ENCODE assay signal across 1 cellular context in genomic region chr10:24469993-24470392, GRCh38.
A peak's percentile ranks its signal among the peaks of the same experiment; 100 is the strongest.
TF ChIP-seq lines count a peak whose summit lies in the region.

No MANE protein-coding gene starts in this region.

TF ChIP-seq in HEK293, 187 proteins besides CTCF, POLR2A, EP300 and RAD21 (continued from another document):
- TF ChIP-seq HOXD13 (CRISPR knock-in tag; IDR thresholded peaks at IDR 0.05; ENCODE audit: borderline replicate concordance) (no peak), ZBTB20 (tag by site-specific recombination; IDR thresholded peaks at IDR 0.05) (peak; percentile 87), OVOL3 (tag by site-specific recombination; IDR thresholded peaks at IDR 0.05) (0 out of 2 replicates have a peak, but pooled peaks have one; percentile 34), ZNF221 (tag by site-specific recombination; IDR thresholded peaks at IDR 0.05; ENCODE audit: borderline replicate concordance) (no peak), ZNF707 (tag by site-specific recombination; IDR thresholded peaks at IDR 0.05) (no peak), ZNF2 (tag by site-specific recombination; IDR thresholded peaks at IDR 0.05) (peak; percentile 56), KLF16 (tag by site-specific recombination; IDR thresholded peaks at IDR 0.05) (no peak), ZSCAN5A (tag by site-specific recombination; IDR thresholded peaks at IDR 0.05) (no peak), ZNF692 (tag by site-specific recombination; IDR thresholded peaks at IDR 0.05) (no peak), ZNF132 (tag by site-specific recombination; IDR thresholded peaks at IDR 0.05; ENCODE audit: borderline replicate concordance) (no peak), ZNF600 (tag by site-specific recombination; IDR thresholded peaks at IDR 0.05) (peak; percentile 46; the same call in 1 of the 2 replicates), ZNF660 (tag by site-specific recombination; IDR thresholded peaks at IDR 0.05) (no peak), ZEB2 (tag by site-specific recombination; IDR thresholded peaks at IDR 0.05) (no peak), GLIS1 (tag by site-specific recombination; IDR thresholded peaks at IDR 0.05) (peak; percentile 56; the same call in 1 of the 2 replicates), ZNF837 (tag by site-specific recombination; IDR thresholded peaks at IDR 0.05) (no peak), PRDM10 (tag by site-specific recombination; IDR thresholded peaks at IDR 0.05) (no peak), ZNF561 (tag by site-specific recombination; IDR thresholded peaks at IDR 0.05; ENCODE audit: borderline replicate concordance) (peak; percentile 65; the same call in 1 of the 2 replicates), ZNF623 (tag by site-specific recombination; IDR thresholded peaks at IDR 0.05) (no peak), ZNF610 (tag by site-specific recombination; IDR thresholded peaks at IDR 0.05; ENCODE audit: borderline replicate concordance) (peak; percentile 65; the same call in 1 of the 2 replicates), FEZF1 (tag by site-specific recombination; IDR thresholded peaks at IDR 0.05) (peak; percentile 78), ZNF48 (tag by site-specific recombination; IDR thresholded peaks at IDR 0.05) (no peak), ZNF146 (tag by site-specific recombination; IDR thresholded peaks at IDR 0.05) (no peak)
- TF ChIP-seq, protein P1, sequence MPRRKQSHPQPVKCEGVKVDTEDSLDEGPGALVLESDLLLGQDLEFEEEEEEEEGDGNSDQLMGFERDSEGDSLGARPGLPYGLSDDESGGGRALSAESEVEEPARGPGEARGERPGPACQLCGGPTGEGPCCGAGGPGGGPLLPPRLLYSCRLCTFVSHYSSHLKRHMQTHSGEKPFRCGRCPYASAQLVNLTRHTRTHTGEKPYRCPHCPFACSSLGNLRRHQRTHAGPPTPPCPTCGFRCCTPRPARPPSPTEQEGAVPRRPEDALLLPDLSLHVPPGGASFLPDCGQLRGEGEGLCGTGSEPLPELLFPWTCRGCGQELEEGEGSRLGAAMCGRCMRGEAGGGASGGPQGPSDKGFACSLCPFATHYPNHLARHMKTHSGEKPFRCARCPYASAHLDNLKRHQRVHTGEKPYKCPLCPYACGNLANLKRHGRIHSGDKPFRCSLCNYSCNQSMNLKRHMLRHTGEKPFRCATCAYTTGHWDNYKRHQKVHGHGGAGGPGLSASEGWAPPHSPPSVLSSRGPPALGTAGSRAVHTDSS (tag by site-specific recombination; IDR thresholded peaks at IDR 0.05) = no peak
- TF ChIP-seq, protein P2, sequence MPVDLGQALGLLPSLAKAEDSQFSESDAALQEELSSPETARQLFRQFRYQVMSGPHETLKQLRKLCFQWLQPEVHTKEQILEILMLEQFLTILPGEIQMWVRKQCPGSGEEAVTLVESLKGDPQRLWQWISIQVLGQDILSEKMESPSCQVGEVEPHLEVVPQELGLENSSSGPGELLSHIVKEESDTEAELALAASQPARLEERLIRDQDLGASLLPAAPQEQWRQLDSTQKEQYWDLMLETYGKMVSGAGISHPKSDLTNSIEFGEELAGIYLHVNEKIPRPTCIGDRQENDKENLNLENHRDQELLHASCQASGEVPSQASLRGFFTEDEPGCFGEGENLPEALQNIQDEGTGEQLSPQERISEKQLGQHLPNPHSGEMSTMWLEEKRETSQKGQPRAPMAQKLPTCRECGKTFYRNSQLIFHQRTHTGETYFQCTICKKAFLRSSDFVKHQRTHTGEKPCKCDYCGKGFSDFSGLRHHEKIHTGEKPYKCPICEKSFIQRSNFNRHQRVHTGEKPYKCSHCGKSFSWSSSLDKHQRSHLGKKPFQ (tag by site-specific recombination; IDR thresholded peaks at IDR 0.05) = 0 out of 2 replicates have a peak, but pooled peaks have one; percentile 30
- TF ChIP-seq, protein P3, sequence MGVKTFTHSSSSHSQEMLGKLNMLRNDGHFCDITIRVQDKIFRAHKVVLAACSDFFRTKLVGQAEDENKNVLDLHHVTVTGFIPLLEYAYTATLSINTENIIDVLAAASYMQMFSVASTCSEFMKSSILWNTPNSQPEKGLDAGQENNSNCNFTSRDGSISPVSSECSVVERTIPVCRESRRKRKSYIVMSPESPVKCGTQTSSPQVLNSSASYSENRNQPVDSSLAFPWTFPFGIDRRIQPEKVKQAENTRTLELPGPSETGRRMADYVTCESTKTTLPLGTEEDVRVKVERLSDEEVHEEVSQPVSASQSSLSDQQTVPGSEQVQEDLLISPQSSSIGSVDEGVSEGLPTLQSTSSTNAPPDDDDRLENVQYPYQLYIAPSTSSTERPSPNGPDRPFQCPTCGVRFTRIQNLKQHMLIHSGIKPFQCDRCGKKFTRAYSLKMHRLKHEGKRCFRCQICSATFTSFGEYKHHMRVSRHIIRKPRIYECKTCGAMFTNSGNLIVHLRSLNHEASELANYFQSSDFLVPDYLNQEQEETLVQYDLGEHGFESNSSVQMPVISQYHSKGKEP (tag by site-specific recombination; IDR thresholded peaks at IDR 0.05) = peak; percentile 65; the same call in 1 of the 2 replicates
- TF ChIP-seq, protein P4, sequence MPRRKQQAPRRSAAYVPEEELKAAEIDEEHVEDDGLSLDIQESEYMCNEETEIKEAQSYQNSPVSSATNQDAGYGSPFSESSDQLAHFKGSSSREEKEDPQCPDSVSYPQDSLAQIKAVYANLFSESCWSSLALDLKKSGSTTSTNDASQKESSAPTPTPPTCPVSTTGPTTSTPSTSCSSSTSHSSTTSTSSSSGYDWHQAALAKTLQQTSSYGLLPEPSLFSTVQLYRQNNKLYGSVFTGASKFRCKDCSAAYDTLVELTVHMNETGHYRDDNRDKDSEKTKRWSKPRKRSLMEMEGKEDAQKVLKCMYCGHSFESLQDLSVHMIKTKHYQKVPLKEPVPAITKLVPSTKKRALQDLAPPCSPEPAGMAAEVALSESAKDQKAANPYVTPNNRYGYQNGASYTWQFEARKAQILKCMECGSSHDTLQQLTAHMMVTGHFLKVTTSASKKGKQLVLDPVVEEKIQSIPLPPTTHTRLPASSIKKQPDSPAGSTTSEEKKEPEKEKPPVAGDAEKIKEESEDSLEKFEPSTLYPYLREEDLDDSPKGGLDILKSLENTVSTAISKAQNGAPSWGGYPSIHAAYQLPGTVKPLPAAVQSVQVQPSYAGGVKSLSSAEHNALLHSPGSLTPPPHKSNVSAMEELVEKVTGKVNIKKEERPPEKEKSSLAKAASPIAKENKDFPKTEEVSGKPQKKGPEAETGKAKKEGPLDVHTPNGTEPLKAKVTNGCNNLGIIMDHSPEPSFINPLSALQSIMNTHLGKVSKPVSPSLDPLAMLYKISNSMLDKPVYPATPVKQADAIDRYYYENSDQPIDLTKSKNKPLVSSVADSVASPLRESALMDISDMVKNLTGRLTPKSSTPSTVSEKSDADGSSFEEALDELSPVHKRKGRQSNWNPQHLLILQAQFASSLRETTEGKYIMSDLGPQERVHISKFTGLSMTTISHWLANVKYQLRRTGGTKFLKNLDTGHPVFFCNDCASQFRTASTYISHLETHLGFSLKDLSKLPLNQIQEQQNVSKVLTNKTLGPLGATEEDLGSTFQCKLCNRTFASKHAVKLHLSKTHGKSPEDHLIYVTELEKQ (tag by site-specific recombination; IDR thresholded peaks at IDR 0.05; ENCODE audit: borderline replicate concordance) = peak; percentile 61; the same call in 1 of the 2 replicates
- TF ChIP-seq, protein P5, sequence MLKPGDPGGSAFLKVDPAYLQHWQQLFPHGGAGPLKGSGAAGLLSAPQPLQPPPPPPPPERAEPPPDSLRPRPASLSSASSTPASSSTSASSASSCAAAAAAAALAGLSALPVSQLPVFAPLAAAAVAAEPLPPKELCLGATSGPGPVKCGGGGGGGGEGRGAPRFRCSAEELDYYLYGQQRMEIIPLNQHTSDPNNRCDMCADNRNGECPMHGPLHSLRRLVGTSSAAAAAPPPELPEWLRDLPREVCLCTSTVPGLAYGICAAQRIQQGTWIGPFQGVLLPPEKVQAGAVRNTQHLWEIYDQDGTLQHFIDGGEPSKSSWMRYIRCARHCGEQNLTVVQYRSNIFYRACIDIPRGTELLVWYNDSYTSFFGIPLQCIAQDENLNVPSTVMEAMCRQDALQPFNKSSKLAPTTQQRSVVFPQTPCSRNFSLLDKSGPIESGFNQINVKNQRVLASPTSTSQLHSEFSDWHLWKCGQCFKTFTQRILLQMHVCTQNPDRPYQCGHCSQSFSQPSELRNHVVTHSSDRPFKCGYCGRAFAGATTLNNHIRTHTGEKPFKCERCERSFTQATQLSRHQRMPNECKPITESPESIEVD (tag by site-specific recombination; IDR thresholded peaks at IDR 0.05) = peak; percentile 87
